Comparison of ENCODE assay signal across 18 cellular contexts in genomic region chr11:32318071-32318815, GRCh38.
"Had no signal": no experiment of that assay in that cellular context is flagged by ENCODE, and none has a peak within 500 bp of the region (broad histone marks: within the 10 kb centered on the region; RNA-seq: fewer than 3 reads in every experiment).

No MANE protein-coding gene starts in this region.

- H3K27ac Mint-ChIP-seq: activated naive CD8-positive, alpha-beta T cell; activated T-cell treated with anti-CD3 and anti-CD28 coated beads, Interleukin-2, amount 50 U/mL, for 72 hours; stimulated activated naive B cell treated with anti-CD40 and anti-IgM and Interleukin-4, amounts not matched to agents 10 μg/mL and 1 μg/mL and 100 μg/mL, for 72 hours; T-helper 1 cell treated with Interleukin-12 subunit alpha and Interleukin-12 subunit beta and Interleukin-4 antibody, amounts not matched to agents 30 μg/mL and 1 μg/mL, for 36 hours had no signal

- H3K9me3 Mint-ChIP-seq: activated T-cell treated with anti-CD3 and anti-CD28 coated beads, Interleukin-2, amount 50 U/mL, for 72 hours; nephron; stimulated activated naive B cell treated with anti-CD40 and anti-IgM and Interleukin-4, amounts not matched to agents 10 μg/mL and 1 μg/mL and 100 μg/mL, for 72 hours; T-helper 1 cell treated with Interleukin-12 subunit alpha and Interleukin-12 subunit beta and Interleukin-4 antibody, amounts not matched to agents 30 μg/mL and 1 μg/mL, for 36 hours had no signal

- DNase-seq: activated CD4-positive, alpha-beta T cell treated with anti-CD3 and anti-CD28 coated beads for 48 hours; activated CD4-positive, alpha-beta T cell treated with anti-CD3 and anti-CD28 coated beads, Interleukin-2, amount 50 U/mL, for 48 hours; activated effector memory CD4-positive, alpha-beta T cell treated with Interleukin-2 at 50 U/mL for 16 hours; activated naive CD4-positive, alpha-beta T cell treated with Interleukin-2 at 50 U/mL for 16 hours; activated T-cell treated with anti-CD3 and anti-CD28 coated beads, Interleukin-2, amount 50 U/mL, for 72 hours; brain microvascular endothelial cell; heart left ventricle; hypothalamus; SK-N-SH; stimulated activated CD4-positive, alpha-beta T cell treated with anti-CD3 and anti-CD28 coated beads, Interleukin-4, amount 100 ng/mL, for 24 hours; stimulated activated naive B cell treated with anti-CD40 and anti-IgM and Interleukin-4, amounts not matched to agents 10 μg/mL and 1 μg/mL and 100 μg/mL, for 72 hours; SW 1271; T-helper 9 cell; transverse colon had no signal

- H3K36me3 Mint-ChIP-seq: activated naive CD8-positive, alpha-beta T cell; stimulated activated naive B cell treated with anti-CD40 and anti-IgM and Interleukin-4, amounts not matched to agents 10 μg/mL and 1 μg/mL and 100 μg/mL, for 72 hours had no signal

- H3K4me3 Mint-ChIP-seq: activated naive CD8-positive, alpha-beta T cell; activated T-cell treated with anti-CD3 and anti-CD28 coated beads, Interleukin-2, amount 50 U/mL, for 72 hours; nephron; stimulated activated naive B cell treated with anti-CD40 and anti-IgM and Interleukin-4, amounts not matched to agents 10 μg/mL and 1 μg/mL and 100 μg/mL, for 72 hours; T-helper 1 cell treated with Interleukin-12 subunit alpha and Interleukin-12 subunit beta and Interleukin-4 antibody, amounts not matched to agents 30 μg/mL and 1 μg/mL, for 36 hours had no signal

- H3K4me1 Mint-ChIP-seq: stimulated activated naive B cell treated with anti-CD40 and anti-IgM and Interleukin-4, amounts not matched to agents 10 μg/mL and 1 μg/mL and 100 μg/mL, for 72 hours had no signal

- ATAC-seq: heart left ventricle; sciatic nerve; stimulated activated naive B cell treated with anti-CD40 and anti-IgM and Interleukin-4, amounts not matched to agents 10 μg/mL and 1 μg/mL and 100 μg/mL, for 72 hours had no signal
